12 cellular contexts compared by ENCODE assay signal in the genomic region with DNA sequence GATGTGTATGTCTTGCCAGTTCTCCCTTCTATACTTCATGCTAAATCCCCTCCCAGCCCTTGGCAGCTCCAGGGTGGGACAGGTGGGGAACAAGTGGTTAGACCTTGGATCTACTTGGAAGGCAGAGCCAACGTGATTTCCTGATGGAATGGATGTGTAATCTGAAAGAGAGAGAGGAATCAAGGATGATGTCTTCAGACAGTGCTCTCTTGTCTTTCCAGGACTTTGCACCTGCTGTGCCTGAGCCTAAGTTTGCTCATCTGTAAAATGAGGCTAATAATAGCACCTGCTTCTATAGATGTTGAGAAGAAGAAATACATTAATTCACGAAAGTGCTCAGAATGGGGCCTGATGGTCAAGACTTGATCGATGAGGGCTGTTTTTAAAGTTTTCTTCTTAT. TPM values are rescaled to one million over a fixed set of nuclear protein-coding genes. Genes with fewer than 3 reads are reported as not detected.
A peak's percentile ranks its signal among the peaks of the same experiment; 100 is the strongest.
DNase-seq lines count a peak whose midpoint lies in the region; ATAC-seq and TF ChIP-seq lines count a peak whose summit lies in the region.
"Had no signal": no experiment of that assay in that cellular context is flagged by ENCODE, and none has a peak within 500 bp of the region (broad histone marks: within the 10 kb centered on the region; RNA-seq: fewer than 3 reads in every experiment).

No MANE protein-coding gene starts in this region.

- no peaks in the 10 kb centered on the region for H3K9me3 Mint-ChIP-seq in activated naive CD4-positive, alpha-beta T cell treated with anti-CD3 and anti-CD28 coated beads for 36 hours

- H3K36me3 Mint-ChIP-seq in activated naive CD4-positive, alpha-beta T cell treated with anti-CD3 and anti-CD28 coated beads for 36 hours (ENCODE audit: low read depth): peaks cover 7% of the 10 kb centered on the region

- peaks cover 21% of the 10 kb centered on the region for H3K4me1 Mint-ChIP-seq in activated naive CD4-positive, alpha-beta T cell treated with anti-CD3 and anti-CD28 coated beads for 36 hours (ENCODE audit: low read depth)

- H3K4me1 ChIP-seq in upper lobe of left lung: peaks cover 6 to 25% (median 18%) of the 10 kb centered on the region in 4 donors

- H3K27me3 Mint-ChIP-seq in activated naive CD4-positive, alpha-beta T cell treated with anti-CD3 and anti-CD28 coated beads for 36 hours (ENCODE audit: low read depth): no peaks in the 10 kb centered on the region

- no peaks in the 10 kb centered on the region for H3K27me3 ChIP-seq in upper lobe of left lung

- no peaks in the 10 kb centered on the region for H3K9me3 ChIP-seq in upper lobe of left lung

- TF ChIP-seq CTCF in upper lobe of left lung (IDR thresholded peaks at IDR 0.05): no peak

- H3K27ac Mint-ChIP-seq in activated naive CD4-positive, alpha-beta T cell treated with anti-CD3 and anti-CD28 coated beads for 36 hours: peak overlapping the region; percentile 80

- ATAC-seq in left colon (peak; percentile 65), upper lobe of left lung (ENCODE audit: low FRiP score in 2 of 2) (no peak)

- CTCF ChIA-PET in activated naive CD4-positive, alpha-beta T cell treated with anti-CD3 and anti-CD28 coated beads for 36 hours (lab: Charles Lee): no interaction called here

- peak overlapping the region; percentile 50 to 87 (median 78) for H3K27ac ChIP-seq in upper lobe of left lung
- H3K27ac ChIP-seq: HL-60, WERI-Rb-1 had no signal

- TF ChIP-seq EP300 in upper lobe of left lung (IDR thresholded peaks at IDR 0.05): no peak

- no peak for TF ChIP-seq POLR2A in upper lobe of left lung (IDR thresholded peaks at IDR 0.05)

- 67 to 84% methylated on average over 3 of the region's 3 CpGs for WGBS in upper lobe of left lung, 2 donors

- DNase-seq in activated naive CD4-positive, alpha-beta T cell treated with anti-CD3 and anti-CD28 coated beads for 36 hours: no peak
- DNase-seq in activated naive CD4-positive, alpha-beta T cell treated with Interleukin-2 at 50 U/mL for 16 hours: no peak
- DNase-seq in left colon: no peak
- DNase-seq in upper lobe of left lung: no peak
- DNase-seq in germinal center (ENCODE audit: low spot score): no peak
- DNase-seq in DMS 273 treated with DMSO at 0.1 percent for 48 hours (lab: John Stamatoyannopoulos, UW): no peak
- DNase-seq: ACHN; activated effector memory CD4-positive, alpha-beta T cell treated with Interleukin-2 at 50 U/mL for 16 hours; NCI-H526 treated with DMSO at 0.1 percent for 48 hours; Right ventricle myocardium superior; WERI-Rb-1 had no signal

- H3K4me3 Mint-ChIP-seq in activated naive CD4-positive, alpha-beta T cell treated with anti-CD3 and anti-CD28 coated beads for 36 hours: no peak overlapping the region

- H3K4me3 ChIP-seq in upper lobe of left lung: no peak overlapping the region

- intact Hi-C loops in activated naive CD4-positive, alpha-beta T cell treated with anti-CD3 and anti-CD28 coated beads for 36 hours (cut with micrococcal nuclease): loop anchor here (1.0 kb wide), 1 partner anchor 14 kb away; a partner anchor contains a TSS
- intact Hi-C loops in left colon (cut with DNase I, micrococcal nuclease): no loop called here

- H3K36me3 ChIP-seq in upper lobe of left lung: peaks cover 0 to 20% (median 6%) of the 10 kb centered on the region in 4 donors
- H3K36me3 ChIP-seq: WERI-Rb-1 had no signal

RNA-seq across cellular contexts. Expression of a gene that starts 7.0 kb away (rescaled TPM):
- total RNA-seq in activated naive CD4-positive, alpha-beta T cell treated with anti-CD3 and anti-CD28 coated beads for 36 hours: 10 to 100 TPM; 80.0 to 83.7 TPM
- total RNA-seq in left colon (10 to 100 TPM; 95.3 to 96.9 TPM), upper lobe of left lung (100 to 1,000 TPM; 170 to 353 (median 211) TPM)

RNA-seq across cellular contexts. Expression of a gene that starts 13.9 kb away (rescaled TPM):
- 10 to 100 TPM; 40.0 to 40.3 TPM for total RNA-seq in activated naive CD4-positive, alpha-beta T cell treated with anti-CD3 and anti-CD28 coated beads for 36 hours
- total RNA-seq in left colon (10 to 100 TPM; 65.9 to 67.9 TPM), upper lobe of left lung (10 to 100 TPM; 39.9 to 78.5 (median 58.6) TPM)

RNA-seq across cellular contexts. Expression of a gene that starts 16.7 kb away (rescaled TPM):
- not detected for total RNA-seq in activated naive CD4-positive, alpha-beta T cell treated with anti-CD3 and anti-CD28 coated beads for 36 hours
- total RNA-seq in left colon (1 to 10 TPM in 1 of 2 donors, not detected in 1; 1.7 TPM), upper lobe of left lung (1 to 10 TPM in 3 of 6 donors, not detected in 3; 1.2 to 5.2 (median 2.1) TPM)
- total RNA-seq: Right ventricle myocardium superior had no signal

RNA-seq across cellular contexts. Expression of a gene that starts 41.0 kb away (rescaled TPM):
- 100 to 1,000 TPM; 264 to 312 TPM for total RNA-seq in activated naive CD4-positive, alpha-beta T cell treated with anti-CD3 and anti-CD28 coated beads for 36 hours
- total RNA-seq in left colon: 10 to 100 TPM; 43.4 to 68.0 TPM
- 10 to 100 TPM; 32.4 to 90.1 (median 55.3) TPM for total RNA-seq in upper lobe of left lung

RNA-seq across cellular contexts. Expression of a gene that starts 41.7 kb away (rescaled TPM):
- 10 to 100 TPM; 23.0 to 25.0 TPM for total RNA-seq in activated naive CD4-positive, alpha-beta T cell treated with anti-CD3 and anti-CD28 coated beads for 36 hours
- total RNA-seq in left colon (10 to 100 TPM; 12.1 to 12.4 TPM), upper lobe of left lung (10 to 100 TPM; 16.0 to 28.4 (median 21.5) TPM)
